In genomic region chr2:148814143-148814852, GRCh38 we compare ENCODE assay signal across 9 cellular contexts.
DNase-seq lines count a peak whose midpoint lies in the region; ATAC-seq lines count a peak whose summit lies in the region.
"Had no signal": no experiment of that assay in that cellular context is flagged by ENCODE, and none has a peak within 500 bp of the region (broad histone marks: within the 10 kb centered on the region; RNA-seq: fewer than 3 reads in every experiment).

No MANE protein-coding gene starts in this region.

- no peak overlapping the region for H3K27ac ChIP-seq in Karpas-422 (ENCODE audit: low read length)
- H3K27ac ChIP-seq: cardiac muscle cell had no signal

- peak overlapping the region; percentile 97 for H2AFZ ChIP-seq in Karpas-422 (ENCODE audit: low read length)

- no peaks in the 10 kb centered on the region for H3K9me3 ChIP-seq in Karpas-422 (ENCODE audit: low read length)

- no peaks in the 10 kb centered on the region for H4K20me1 ChIP-seq in Karpas-422 (ENCODE audit: insufficient read depth, low read depth, low read length)

- no peaks in the 10 kb centered on the region for H3K9me2 ChIP-seq in Karpas-422 (replicated peaks; ENCODE audit: insufficient read depth, low read length)

- no peaks in the 10 kb centered on the region for H3K36me3 ChIP-seq in Karpas-422 (ENCODE audit: insufficient read depth, low read length)
- H3K36me3 ChIP-seq: cardiac muscle cell had no signal

- peak; percentile 8 for ATAC-seq in GM19328 (IDR thresholded peaks at IDR 0.05; ENCODE audit: unreplicated experiment)
- ATAC-seq in activated CD4-positive, CD25-positive, alpha-beta regulatory T cell treated with anti-CD3 and anti-CD28 coated beads, Interleukin-2, amount 50 U/mL, for 24 hours = no peak

- H3K27me3 ChIP-seq in Karpas-422 (ENCODE audit: low read length) = no peaks in the 10 kb centered on the region
- H3K27me3 ChIP-seq: cardiac muscle cell had no signal

- peaks cover 12% of the 10 kb centered on the region for H3K4me1 ChIP-seq in Karpas-422 (ENCODE audit: low read length)

- H3K4me3 ChIP-seq in Karpas-422 (ENCODE audit: low read length) (peak overlapping the region; percentile 40; the same call in 1 of the 2 replicates), skeletal muscle cell (ENCODE audit: low read depth, low read length) (no peak overlapping the region)
- H3K4me3 ChIP-seq: cardiac muscle cell had no signal

- H3K4me2 ChIP-seq in Karpas-422 (ENCODE audit: low read depth, low read length, poor library complexity, severe bottlenecking) = peak overlapping the region; percentile 65

- no peaks in the 10 kb centered on the region for H3K79me2 ChIP-seq in Karpas-422 (ENCODE audit: low read length)

- DNase-seq in Karpas-422 (no peak), dedifferentiated amniotic fluid mesenchymal stem cell (ENCODE audit: extremely low spot score) (peak; percentile 33), skeletal muscle cell (ENCODE audit: low read depth) (peak; percentile 21), GM03348 (ENCODE audit: low spot score) (no peak), NCI-H1105 (lab: John Stamatoyannopoulos, UW) (no peak), globus pallidus (ENCODE audit: low spot score) (no peak)

- peak overlapping the region; percentile 37; the same call in 1 of the 2 replicates for H3K9ac ChIP-seq in Karpas-422 (ENCODE audit: low read length)

Comparison
In these comparisons a context has a peak if more than half of its experiments do, and no peak if none do; other contexts are left out.
1. DNase-seq: peak in dedifferentiated amniotic fluid mesenchymal stem cell (single experiment) and skeletal muscle cell (single experiment); none in Karpas-422 (single experiment), GM03348 (single experiment), NCI-H1105 (single experiment) and globus pallidus (single experiment).